ENCODE assay signal across 23 cellular contexts in the genomic region with DNA sequence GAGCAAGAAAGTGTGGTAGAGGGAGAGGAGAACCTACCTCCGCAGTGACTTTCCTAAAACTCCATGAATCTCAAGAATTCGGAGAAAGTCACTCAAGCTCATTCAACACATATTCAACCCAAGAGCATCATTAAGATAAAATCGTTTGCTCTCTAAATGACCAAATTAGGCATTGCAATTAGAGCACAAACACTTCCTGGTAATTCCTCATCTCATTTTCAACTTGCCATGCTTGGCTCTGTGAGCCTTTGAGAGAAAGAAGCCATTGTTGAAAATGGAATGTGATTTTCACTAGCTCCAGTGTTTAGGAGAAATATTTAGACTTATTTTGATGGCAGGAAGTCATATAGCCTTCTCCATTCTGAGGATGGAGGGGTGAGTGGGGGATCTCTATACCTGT. TPM values are rescaled to one million over a fixed set of nuclear protein-coding genes. Genes with fewer than 3 reads are reported as not detected.
DNase-seq lines count a peak whose midpoint lies in the region; FAIRE-seq and TF ChIP-seq lines count a peak whose summit lies in the region.
"Had no signal": no experiment of that assay in that cellular context is flagged by ENCODE, and none has a peak within 500 bp of the region (broad histone marks: within the 10 kb centered on the region; RNA-seq: fewer than 3 reads in every experiment).

No MANE protein-coding gene starts in this region.

- DNase-seq in cardiac muscle cell (ENCODE audit: low read depth in 1 of 2, low spot score in 1 of 2), result peak in 1 of 2 donors; percentile 21
- no peak for DNase-seq in right atrium auricular region (ENCODE audit: low spot score)
- DNase-seq in frontal cortex (ENCODE audit: low spot score in 2 of 2), result no peak
- no peak for DNase-seq in neural crest cell (ENCODE audit: low read depth, low spot score)
- DNase-seq in AG08396 (ENCODE audit: low spot score), result no peak
- no peak for DNase-seq in CD4-positive, alpha-beta memory T cell
- no peak for DNase-seq in posterior vena cava (ENCODE audit: low spot score)
- DNase-seq in activated CD4-positive, alpha-beta memory T cell treated with anti-CD3 and anti-CD28 coated beads, Interleukin-2, amount 10 ng/mL, durations not matched to agents 7 days and 5 days, result no peak
- DNase-seq: DMS79, H9, HFFc6, KBM-7, NCI-H1092 treated with DMSO at 0.1 percent for 48 hours, NCI-H2029 treated with DMSO at 0.1 percent for 48 hours, NCI-H2171, NCI-H345, NCI-H524 treated with DMSO at 0.1 percent for 48 hours, NCI-H82, SIG-M5 had no signal

- POLR2A ChIA-PET in CD4-positive, alpha-beta memory T cell (lab: Charles Lee; ENCODE audit: partially characterized antibody), result no interaction called here
- POLR2A ChIA-PET in activated CD4-positive, alpha-beta memory T cell treated with anti-CD3 and anti-CD28 coated beads, Interleukin-2, amount 10 ng/mL, durations not matched to agents 7 days and 5 days (lab: Charles Lee), result no interaction called here

- H3K27me3 ChIP-seq in cardiac muscle cell (no peaks in the 10 kb centered on the region), right atrium auricular region (no peaks in the 10 kb centered on the region)
- no peaks in the 10 kb centered on the region for H3K27me3 ChIP-seq in CD4-positive, alpha-beta memory T cell (ENCODE audit: insufficient read depth, low read length)

- H3K36me3 ChIP-seq in cardiac muscle cell (no peaks in the 10 kb centered on the region), right atrium auricular region (no peaks in the 10 kb centered on the region)
- H3K36me3 ChIP-seq in CD4-positive, alpha-beta memory T cell (ENCODE audit: insufficient read depth, low read length), result no peaks in the 10 kb centered on the region

- peak overlapping the region; percentile 78 for H3K27ac ChIP-seq in cardiac muscle cell
- H3K27ac ChIP-seq in right atrium auricular region, result no peak overlapping the region
- no peak overlapping the region for H3K27ac ChIP-seq in CD4-positive, alpha-beta memory T cell (ENCODE audit: low read depth, low read length)
- H3K27ac ChIP-seq: HL-60 had no signal

- H3K4me3 ChIP-seq in cardiac muscle cell (no peak overlapping the region), right atrium auricular region (no peak overlapping the region)
- no peak overlapping the region for H3K4me3 ChIP-seq in CD4-positive, alpha-beta memory T cell (ENCODE audit: low read length in 2 of 2)

- H3K36me3 Mint-ChIP-seq in neural crest cell (ENCODE audit: low read depth), result no peaks in the 10 kb centered on the region
- no peaks in the 10 kb centered on the region for H3K36me3 Mint-ChIP-seq in CD4-positive, alpha-beta memory T cell
- H3K36me3 Mint-ChIP-seq in activated CD4-positive, alpha-beta memory T cell treated with anti-CD3 and anti-CD28 coated beads, Interleukin-2, amount 10 ng/mL, durations not matched to agents 7 days and 5 days (ENCODE audit: low read depth), result no peaks in the 10 kb centered on the region
- H3K36me3 Mint-ChIP-seq: CD14-positive monocyte had no signal

- CTCF ChIA-PET in CD4-positive, alpha-beta memory T cell (lab: Charles Lee; ENCODE audit: partially characterized antibody), result no interaction called here
- CTCF ChIA-PET in activated CD4-positive, alpha-beta memory T cell treated with anti-CD3 and anti-CD28 coated beads, Interleukin-2, amount 10 ng/mL, durations not matched to agents 7 days and 5 days (lab: Charles Lee), result no interaction called here

- no peak for TF ChIP-seq CTCF in cardiac muscle cell (IDR thresholded peaks at IDR 0.05; ENCODE audit: low read depth, low read length)
- no peak for TF ChIP-seq CTCF in right atrium auricular region (IDR thresholded peaks at IDR 0.05)
- no peak for TF ChIP-seq CTCF in neural crest cell (conservative IDR thresholded peaks at IDR 0.05)

- FAIRE-seq in frontal cortex (lab: Jason Lieb, UNC), result peak; percentile 54
- FAIRE-seq: HepG2 had no signal

- H3K27ac Mint-ChIP-seq in neural crest cell (ENCODE audit: unreplicated experiment), result peak overlapping the region; percentile 85
- no peak overlapping the region for H3K27ac Mint-ChIP-seq in CD4-positive, alpha-beta memory T cell
- H3K27ac Mint-ChIP-seq in activated CD4-positive, alpha-beta memory T cell treated with anti-CD3 and anti-CD28 coated beads, Interleukin-2, amount 10 ng/mL, durations not matched to agents 7 days and 5 days, result no peak overlapping the region
- H3K27ac Mint-ChIP-seq: B cell, CD14-positive monocyte, H9, HFFc6 had no signal

- H3K4me1 Mint-ChIP-seq in neural crest cell, result peaks cover 45% of the 10 kb centered on the region
- H3K4me1 Mint-ChIP-seq in CD4-positive, alpha-beta memory T cell, result no peaks in the 10 kb centered on the region
- H3K4me1 Mint-ChIP-seq in activated CD4-positive, alpha-beta memory T cell treated with anti-CD3 and anti-CD28 coated beads, Interleukin-2, amount 10 ng/mL, durations not matched to agents 7 days and 5 days, result no peaks in the 10 kb centered on the region
- H3K4me1 Mint-ChIP-seq: B cell, CD14-positive monocyte had no signal

- no peaks in the 10 kb centered on the region for H3K27me3 Mint-ChIP-seq in neural crest cell (ENCODE audit: low read depth)
- H3K27me3 Mint-ChIP-seq in CD4-positive, alpha-beta memory T cell, result peaks cover 2 to 4% of the 10 kb centered on the region in 2 donors
- H3K27me3 Mint-ChIP-seq in activated CD4-positive, alpha-beta memory T cell treated with anti-CD3 and anti-CD28 coated beads, Interleukin-2, amount 10 ng/mL, durations not matched to agents 7 days and 5 days, result no peaks in the 10 kb centered on the region

- H3K4me1 ChIP-seq in cardiac muscle cell (ENCODE audit: low read depth), result peaks cover 55% of the 10 kb centered on the region
- H3K4me1 ChIP-seq in right atrium auricular region, result no peaks in the 10 kb centered on the region
- H3K4me1 ChIP-seq in CD4-positive, alpha-beta memory T cell (ENCODE audit: insufficient read depth, low read length), result no peaks in the 10 kb centered on the region

- no peaks in the 10 kb centered on the region for H3K9me3 Mint-ChIP-seq in neural crest cell
- peaks cover 0 to 4% (median 0%) of the 10 kb centered on the region in 8 donors for H3K9me3 Mint-ChIP-seq in CD4-positive, alpha-beta memory T cell
- H3K9me3 Mint-ChIP-seq in activated CD4-positive, alpha-beta memory T cell treated with anti-CD3 and anti-CD28 coated beads, Interleukin-2, amount 10 ng/mL, durations not matched to agents 7 days and 5 days, result no peaks in the 10 kb centered on the region
- H3K9me3 Mint-ChIP-seq: CD14-positive monocyte, H9 had no signal

- intact Hi-C loops in CD4-positive, alpha-beta memory T cell (cut with micrococcal nuclease), result no loop called here
- intact Hi-C loops in posterior vena cava (cut with DNase I), result no loop called here

- H3K4me3 Mint-ChIP-seq in neural crest cell, result no peak overlapping the region
- no peak overlapping the region for H3K4me3 Mint-ChIP-seq in CD4-positive, alpha-beta memory T cell
- H3K4me3 Mint-ChIP-seq in activated CD4-positive, alpha-beta memory T cell treated with anti-CD3 and anti-CD28 coated beads, Interleukin-2, amount 10 ng/mL, durations not matched to agents 7 days and 5 days, result no peak overlapping the region
- H3K4me3 Mint-ChIP-seq: B cell, CD14-positive monocyte, H9, HFFc6 had no signal

- H3K9me3 ChIP-seq in cardiac muscle cell (ENCODE audit: low read depth) (no peaks in the 10 kb centered on the region), right atrium auricular region (no peaks in the 10 kb centered on the region)
- H3K9me3 ChIP-seq in CD4-positive, alpha-beta memory T cell (ENCODE audit: control insufficient read depth in 1 of 2, low read length in 2 of 2), result no peaks in the 10 kb centered on the region

RNA-seq across cellular contexts. Expression of gene KAZN, which starts 52.5 kb away (rescaled TPM):
- total RNA-seq in cardiac muscle cell (12.5 and 26.9 TPM in 2 replicates), right atrium auricular region (1 to 10 TPM; 3.9 to 6.8 TPM), frontal cortex (17.1 TPM), neural crest cell (10.7 and 11.6 TPM in 2 replicates), posterior vena cava (10 to 100 TPM in 1 of 2 donors, 1 to 10 TPM in 1; 6.2 to 10.8 TPM)
- polyA plus RNA-seq in cardiac muscle cell, result 17.5 and 21.5 TPM in 2 replicates
- under 1 TPM in 1 of 2 experiments, not detected in 1; 0.47 TPM for total RNA-seq in CD4-positive, alpha-beta memory T cell
- under 1 TPM in 1 of 2 donors, not detected in 1; 0.08 TPM for polyA plus RNA-seq in CD4-positive, alpha-beta memory T cell
- under 1 TPM; 0.30 to 0.43 TPM for total RNA-seq in activated CD4-positive, alpha-beta memory T cell treated with anti-CD3 and anti-CD28 coated beads, Interleukin-2, amount 10 ng/mL, durations not matched to agents 7 days and 5 days
- polyA plus RNA-seq: CD14-positive monocyte had no signal
